Comparison of ENCODE assay signal across 10 cellular contexts in the genomic region with DNA sequence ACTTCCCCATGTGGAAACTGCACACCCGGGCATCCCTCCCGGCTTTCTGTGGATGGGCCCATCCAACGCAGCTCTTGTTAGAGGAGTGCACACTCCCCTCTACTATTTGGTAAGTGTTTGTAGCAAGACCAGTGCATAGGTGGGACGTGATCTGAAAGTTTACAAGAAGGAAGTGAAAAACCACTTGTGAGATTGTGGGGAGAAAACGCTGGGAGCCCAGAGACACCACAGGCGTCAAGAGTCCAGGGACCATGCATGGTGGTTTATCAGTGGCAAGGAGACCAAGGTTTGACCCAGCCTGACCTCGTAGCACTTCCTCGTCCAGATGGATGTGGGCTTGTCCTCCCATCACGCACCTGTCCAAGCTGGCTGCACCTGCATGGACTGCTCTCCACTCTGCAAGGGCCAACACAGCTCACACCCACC. TPM values are rescaled to one million over a fixed set of nuclear protein-coding genes. Genes with fewer than 3 reads are reported as not detected.
DNase-seq lines count a peak whose midpoint lies in the region; ATAC-seq lines count a peak whose summit lies in the region.
"Had no signal": no experiment of that assay in that cellular context is flagged by ENCODE, and none has a peak within 500 bp of the region (broad histone marks: within the 10 kb centered on the region; RNA-seq: fewer than 3 reads in every experiment).

No MANE protein-coding gene starts in this region.

- DNase-seq in activated naive CD4-positive, alpha-beta T cell treated with anti-CD3 and anti-CD28 coated beads, Interleukin-2, amount 50 U/mL, for 72 hours (ENCODE audit: low spot score in 2 of 2) = no peak
- DNase-seq in DMS79 (lab: John Stamatoyannopoulos, UW) = no peak
- no peak for DNase-seq in NCI-H2196 treated with DMSO at 0.1 percent for 48 hours (lab: John Stamatoyannopoulos, UW; ENCODE audit: unreplicated experiment)
- no peak for DNase-seq in SIG-M5 treated with dmso at 0.1 percent for 504 hours (lab: John Stamatoyannopoulos, UW; ENCODE audit: unreplicated experiment)
- DNase-seq: activated CD4-positive, alpha-beta T cell treated with anti-CD3 and anti-CD28 coated beads for 48 hours; psoas muscle had no signal

- peaks cover 0 to 29% of the 10 kb centered on the region in 2 donors for H3K36me3 Mint-ChIP-seq in activated naive CD4-positive, alpha-beta T cell treated with anti-CD3 and anti-CD28 coated beads, Interleukin-2, amount 50 U/mL, for 72 hours

- H3K9ac ChIP-seq in BLaER1 treated with 17β-estradiol and CSF1 and Interleukin-3, amounts not matched to agents 10 nM and 100 nM = no peak overlapping the region

- H3K4me2 ChIP-seq in BLaER1 treated with 17β-estradiol and CSF1 and Interleukin-3, amounts not matched to agents 10 nM and 100 nM = peak overlapping the region; percentile 55 to 89 (median 73)

- H3K4me3 ChIP-seq in BLaER1 treated with 17β-estradiol and CSF1 and Interleukin-3, amounts not matched to agents 10 nM and 100 nM = no peak overlapping the region
- H3K4me3 ChIP-seq: psoas muscle had no signal

- H4K20me1 ChIP-seq in BLaER1 treated with 17β-estradiol and CSF1 and Interleukin-3, amounts not matched to agents 10 nM and 100 nM = peaks cover 0 to 15% (median 4%) of the 10 kb centered on the region in 11 experiments; a peak in 8 of 22 replicates

- peaks cover 11 to 66% (median 43%) of the 10 kb centered on the region in 10 experiments for H3K4me1 ChIP-seq in BLaER1 treated with 17β-estradiol and CSF1 and Interleukin-3, amounts not matched to agents 10 nM and 100 nM
- H3K4me1 ChIP-seq: psoas muscle had no signal

- H3K9me3 Mint-ChIP-seq in activated naive CD4-positive, alpha-beta T cell treated with anti-CD3 and anti-CD28 coated beads, Interleukin-2, amount 50 U/mL, for 72 hours = no peaks in the 10 kb centered on the region

- ATAC-seq in GM19395 (IDR thresholded peaks at IDR 0.05; ENCODE audit: unreplicated experiment) (peak; percentile 93), HG03342 (IDR thresholded peaks at IDR 0.05; ENCODE audit: unreplicated experiment) (peak; percentile 84), HG03457 (IDR thresholded peaks at IDR 0.05; ENCODE audit: unreplicated experiment) (no peak)
- ATAC-seq in activated naive CD4-positive, alpha-beta T cell treated with anti-CD3 and anti-CD28 coated beads, Interleukin-2, amount 50 U/mL, for 72 hours = peak; percentile 16 to 59
- ATAC-seq: psoas muscle had no signal

- H3K36me3 ChIP-seq in BLaER1 treated with 17β-estradiol and CSF1 and Interleukin-3, amounts not matched to agents 10 nM and 100 nM = 0 out of 22 replicates have a peak, but pooled peaks cover 0 to 5% (median 0%) of the 10 kb centered on the region in 11 experiments

- no peaks in the 10 kb centered on the region for H3K9me3 ChIP-seq in BLaER1 treated with 17β-estradiol and CSF1 and Interleukin-3, amounts not matched to agents 10 nM and 100 nM (replicated peaks in 1 of 11)
- H3K9me3 ChIP-seq: psoas muscle had no signal

- peak overlapping the region; percentile 72 to 92 for H3K27ac Mint-ChIP-seq in activated naive CD4-positive, alpha-beta T cell treated with anti-CD3 and anti-CD28 coated beads, Interleukin-2, amount 50 U/mL, for 72 hours

- H3K27ac ChIP-seq in BLaER1 treated with 17β-estradiol and CSF1 and Interleukin-3, amounts not matched to agents 10 nM and 100 nM = no peak overlapping the region
- H3K27ac ChIP-seq: psoas muscle had no signal

- peaks cover 0 to 12% (median 0%) of the 10 kb centered on the region in 11 experiments; a peak in 2 of 22 replicates for H3K27me3 ChIP-seq in BLaER1 treated with 17β-estradiol and CSF1 and Interleukin-3, amounts not matched to agents 10 nM and 100 nM

RNA-seq across cellular contexts. Expression of a gene that starts 51.6 kb away (rescaled TPM):
- 10 to 100 TPM; 16.6 to 44.6 TPM for total RNA-seq in activated naive CD4-positive, alpha-beta T cell treated with anti-CD3 and anti-CD28 coated beads, Interleukin-2, amount 50 U/mL, for 72 hours
